In the genomic region with DNA sequence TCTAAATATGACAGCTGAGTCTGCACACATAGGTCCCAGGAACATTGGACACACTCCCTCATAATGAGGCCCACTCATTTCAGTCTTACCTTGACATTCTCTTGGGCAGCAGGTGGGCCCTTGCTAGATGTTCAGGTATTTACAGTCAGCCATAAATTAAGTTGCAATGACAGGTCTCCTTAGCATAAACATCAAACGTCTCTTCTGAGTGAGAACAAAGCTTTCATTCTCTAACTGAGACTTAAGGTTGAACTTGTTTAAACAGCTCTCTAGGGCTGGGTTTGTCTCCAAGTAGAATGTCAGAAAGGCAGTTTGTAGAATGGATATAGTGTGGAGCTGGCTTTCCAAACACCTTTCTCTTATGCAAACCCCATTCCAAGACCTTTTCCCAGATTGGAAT, we compare ENCODE assay signal across 1 cellular context.
TF ChIP-seq lines count a peak whose summit lies in the region.

No MANE protein-coding gene starts in this region.

TF ChIP-seq in endothelial cell of umbilical vein, 7 proteins besides CTCF, POLR2A, EP300 and RAD21:
- TF ChIP-seq FOS (IDR thresholded peaks at IDR 0.05; ENCODE audit: borderline replicate concordance, insufficient read depth, low read length) (no peak), JUN (IDR thresholded peaks at IDR 0.05; ENCODE audit: borderline replicate concordance, insufficient read depth, insufficient read length, low read depth) (no peak), POLR2AphosphoS5 (IDR thresholded peaks at IDR 0.05; ENCODE audit: insufficient read depth, low read depth, low read length) (no peak), MYC (IDR thresholded peaks at IDR 0.05; ENCODE audit: low read depth, low read length) (no peak), EZH2 (IDR thresholded peaks at IDR 0.05; ENCODE audit: borderline replicate concordance, low read depth, low read length, severe bottlenecking) (no peak), GATA2 (IDR thresholded peaks at IDR 0.05; ENCODE audit: insufficient read depth, insufficient read length, low read depth, low read length) (no peak)
- TF ChIP-seq, protein P1, sequence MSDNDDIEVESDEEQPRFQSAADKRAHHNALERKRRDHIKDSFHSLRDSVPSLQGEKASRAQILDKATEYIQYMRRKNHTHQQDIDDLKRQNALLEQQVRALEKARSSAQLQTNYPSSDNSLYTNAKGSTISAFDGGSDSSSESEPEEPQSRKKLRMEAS (IDR thresholded peaks at IDR 0.05; ENCODE audit: insufficient read depth, insufficient read length) = no peak
TF ChIP-seq in endothelial cell of umbilical vein: peak in this region for 0.
